ENCODE assay signal across 16 cellular contexts in the genomic region with DNA sequence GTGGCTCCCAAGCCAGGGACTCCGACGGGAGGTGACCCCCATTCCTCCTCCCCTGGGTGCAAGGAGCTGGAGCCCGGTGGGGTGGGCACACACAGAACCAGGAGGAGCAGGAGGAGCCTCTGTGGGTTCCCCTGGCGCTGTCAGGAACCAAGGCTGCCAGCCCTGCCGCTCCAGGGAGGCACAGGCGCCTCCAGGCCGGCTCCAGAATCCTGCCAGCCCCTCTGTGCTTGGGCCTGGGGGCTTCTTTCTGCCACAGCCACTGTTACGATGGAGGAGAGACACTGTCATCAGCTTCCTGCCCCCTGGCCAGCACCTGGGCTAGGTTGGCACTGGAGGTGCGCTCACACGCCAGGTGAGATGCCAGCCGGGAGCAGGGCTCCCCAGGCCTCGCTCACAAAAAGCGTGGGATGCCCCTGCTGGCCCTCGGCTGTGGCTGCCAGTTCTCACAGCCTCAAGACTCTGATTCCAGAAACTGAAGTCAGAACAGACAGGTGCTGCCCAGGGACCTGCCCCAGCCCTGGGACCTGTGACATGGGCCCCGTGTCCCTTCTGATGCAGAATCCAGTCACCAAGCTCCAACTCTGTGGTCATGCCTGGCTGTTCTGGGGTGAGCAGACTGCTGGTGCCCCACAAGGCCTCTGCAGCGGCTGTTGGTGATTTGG. TPM values are rescaled to one million over a fixed set of nuclear protein-coding genes. Genes with fewer than 3 reads are reported as not detected.
A peak's percentile ranks its signal among the peaks of the same experiment; 100 is the strongest.
DNase-seq lines count a peak whose midpoint lies in the region; ATAC-seq and TF ChIP-seq lines count a peak whose summit lies in the region.
"Had no signal": no experiment of that assay in that cellular context is flagged by ENCODE, and none has a peak within 500 bp of the region (broad histone marks: within the 10 kb centered on the region; RNA-seq: fewer than 3 reads in every experiment).

No MANE protein-coding gene starts in this region.

- no peak overlapping the region for H4K5ac ChIP-seq in IMR-90 (ENCODE audit: low read depth, low read length)

- dilution Hi-C loops in IMR-90 (cut with HindIII; ENCODE audit: low sequenced_read_pairs, unreplicated experiment) = no loop called here

- H4K8ac ChIP-seq in IMR-90 (ENCODE audit: low read depth in 2 of 2, low read length in 2 of 2) = no peak overlapping the region
- H4K8ac ChIP-seq in mesenchymal stem cell (ENCODE audit: low read length) = peak overlapping the region; percentile 27

- H2AK9ac ChIP-seq in IMR-90 (replicated peaks; ENCODE audit: low read depth, low read length, poor library complexity) = no peak overlapping the region

- in situ Hi-C loops in IMR-90 (cut with MboI; ENCODE audit: low sequenced_read_pairs) = no loop called here

- no peak overlapping the region for H3K14ac ChIP-seq in IMR-90 (replicated peaks; ENCODE audit: low read depth, low read length)
- no peak overlapping the region for H3K14ac ChIP-seq in mesenchymal stem cell (ENCODE audit: low read length in 2 of 2)

- H3K9ac ChIP-seq in BLaER1 (no peak overlapping the region), IMR-90 (ENCODE audit: low read depth, low read length) (no peak overlapping the region), mesenchymal stem cell (ENCODE audit: low read length) (no peak overlapping the region)

- H3K18ac ChIP-seq in IMR-90 (ENCODE audit: low read depth, low read length) = no peak overlapping the region
- H3K18ac ChIP-seq in mesenchymal stem cell (ENCODE audit: low read depth in 1 of 2, low read length in 2 of 2) = peak overlapping the region in 1 of 2 experiments; percentile 46

- H2AFZ ChIP-seq in IMR-90 (replicated peaks; ENCODE audit: low read length, poor library complexity) (peak overlapping the region; percentile 8), mesenchymal stem cell (ENCODE audit: low read depth, low read length) (no peak overlapping the region)

- peak overlapping the region in 1 of 2 experiments; percentile 85 for H2BK12ac ChIP-seq in mesenchymal stem cell (ENCODE audit: low read length in 2 of 2)

- H3K27ac ChIP-seq in BLaER1 (0 out of 2 replicates have a peak overlapping the region, but pooled peaks have one; percentile 41), IMR-90 (ENCODE audit: insufficient read depth, low read length) (no peak overlapping the region), mesenchymal stem cell (ENCODE audit: low read length, poor library complexity, severe bottlenecking) (no peak overlapping the region)
- H3K27ac ChIP-seq: 22Rv1 had no signal

- H3K4me2 ChIP-seq in BLaER1 (no peak overlapping the region), IMR-90 (ENCODE audit: low read depth, low read length) (no peak overlapping the region), mesenchymal stem cell (ENCODE audit: low read length, poor library complexity, severe bottlenecking) (no peak overlapping the region)

- H3K4me3 ChIP-seq in BLaER1 = no peak overlapping the region
- no peak overlapping the region for H3K4me3 ChIP-seq in IMR-90 (ENCODE audit: insufficient read depth, low read depth, low read length)
- H3K4me3 ChIP-seq in mesenchymal stem cell (ENCODE audit: insufficient read depth in 1 of 2, low read depth in 1 of 2, low read length in 2 of 2) = no peak overlapping the region

- no peaks in the 10 kb centered on the region for H3K36me3 ChIP-seq in BLaER1
- no peaks in the 10 kb centered on the region for H3K36me3 ChIP-seq in IMR-90 (ENCODE audit: control insufficient read depth, insufficient read depth, low read length)
- H3K36me3 ChIP-seq in mesenchymal stem cell (ENCODE audit: control insufficient read depth in 1 of 2, insufficient read depth in 2 of 2, low read depth in 1 of 2, low read length in 2 of 2) = peaks cover 0 to 4% of the 10 kb centered on the region in 2 experiments

- H3K4me1 ChIP-seq in BLaER1 (peaks cover 73% of the 10 kb centered on the region), IMR-90 (ENCODE audit: control insufficient read depth, insufficient read depth, low read length) (peaks cover 11% of the 10 kb centered on the region; the same call in 1 of the 2 replicates), mesenchymal stem cell (ENCODE audit: control insufficient read depth, insufficient read depth, low read depth, low read length) (peaks cover 24% of the 10 kb centered on the region)

- POLR2A ChIA-PET in IMR-90 (lab: Charles Lee; ENCODE audit: unreplicated experiment) = no interaction called here

- H3K79me1 ChIP-seq in IMR-90 (ENCODE audit: low read depth in 1 of 2, low read length in 2 of 2) (no peaks in the 10 kb centered on the region), mesenchymal stem cell (replicated peaks; ENCODE audit: low read length, poor library complexity, severe bottlenecking) (no peaks in the 10 kb centered on the region)

- CTCF ChIA-PET in IMR-90 (lab: Yijun Ruan, JAX) = no interaction called here

- H3K4ac ChIP-seq in IMR-90 (ENCODE audit: low read depth, low read length) (no peak overlapping the region), mesenchymal stem cell (ENCODE audit: low read depth in 1 of 2, low read length in 2 of 2) (peak overlapping the region in 1 of 2 experiments; percentile 40)

- no peak for TF ChIP-seq CTCF in IMR-90 (conservative IDR thresholded peaks at IDR 0.05; ENCODE audit: low read depth, low read length)

- no peak for TF ChIP-seq RAD21 in IMR-90 (IDR thresholded peaks at IDR 0.05; ENCODE audit: low read length)

- DNase-seq in IMR-90 = no peak
- DNase-seq in cerebellar cortex (ENCODE audit: low spot score) = peak; percentile 45
- no peak for DNase-seq in mesenchymal stem cell
- no peak for DNase-seq in OCI-M2 (lab: John Stamatoyannopoulos, UW; ENCODE audit: unreplicated experiment)
- no peak for DNase-seq in T-helper 2 cell
- no peak for DNase-seq in islet precursor cell
- DNase-seq: Caco-2, DMS153, DND-41, GDM1, GOT3, H7, HCEC 1CT had no signal

- H3K27me3 ChIP-seq in BLaER1 (no peaks in the 10 kb centered on the region), IMR-90 (ENCODE audit: control insufficient read depth, insufficient read depth, low read length) (no peaks in the 10 kb centered on the region), mesenchymal stem cell (ENCODE audit: control insufficient read depth in 1 of 2, insufficient read depth in 1 of 2, low read length in 2 of 2) (no peaks in the 10 kb centered on the region)

- TF ChIP-seq POLR2A in IMR-90 (IDR thresholded peaks at IDR 0.05; ENCODE audit: low read depth, low read length) = no peak

- intact Hi-C loops in IMR-90 (cut with micrococcal nuclease) = no loop called here

- H3K23ac ChIP-seq in IMR-90 (ENCODE audit: low read depth, low read length) (no peak overlapping the region), mesenchymal stem cell (ENCODE audit: low read length in 2 of 2) (no peak overlapping the region)

- no peak overlapping the region for H3K56ac ChIP-seq in IMR-90 (ENCODE audit: extremely low read depth, insufficient read depth, low read length)

- no peak overlapping the region for H2BK20ac ChIP-seq in IMR-90 (ENCODE audit: low read depth, low read length)

- H2AK5ac ChIP-seq in IMR-90 (ENCODE audit: low read depth, low read length) (no peak overlapping the region), mesenchymal stem cell (ENCODE audit: low read length, severe bottlenecking) (no peak overlapping the region)

- H2BK5ac ChIP-seq in IMR-90 (ENCODE audit: low read depth, low read length, poor library complexity, severe bottlenecking) (no peak overlapping the region), mesenchymal stem cell (ENCODE audit: low read depth, low read length, poor library complexity, severe bottlenecking) (no peak overlapping the region)

- H2BK15ac ChIP-seq in IMR-90 (ENCODE audit: low read depth, low read length) = no peak overlapping the region
- peak overlapping the region; percentile 20 for H2BK15ac ChIP-seq in mesenchymal stem cell (ENCODE audit: low read depth, poor library complexity, severe bottlenecking)

- no peaks in the 10 kb centered on the region for H4K20me1 ChIP-seq in BLaER1
- H4K20me1 ChIP-seq in IMR-90 (ENCODE audit: insufficient read depth, low read length) = no peaks in the 10 kb centered on the region

- no peak for ATAC-seq in IMR-90 (ENCODE audit: low read depth)
- no peak for ATAC-seq in HG03108 (IDR thresholded peaks at IDR 0.05; ENCODE audit: unreplicated experiment)

- no peak overlapping the region for H2BK120ac ChIP-seq in IMR-90 (ENCODE audit: low read depth, low read length)
- H2BK120ac ChIP-seq in mesenchymal stem cell (ENCODE audit: low read depth, low read length) = no peak overlapping the region

- BruUV-seq in IMR-90 (replicated peaks; lab: Mats Ljungman, UMichigan) = no TSS peak

- no peaks in the 10 kb centered on the region for H3K9me3 ChIP-seq in BLaER1
- H3K9me3 ChIP-seq in IMR-90 (ENCODE audit: control insufficient read depth, insufficient read depth, low read length) = no peaks in the 10 kb centered on the region
- H3K9me3 ChIP-seq in mesenchymal stem cell (ENCODE audit: control insufficient read depth, low read length) = no peaks in the 10 kb centered on the region
- H3K9me3 ChIP-seq: Caco-2 had no signal

- H4K91ac ChIP-seq in IMR-90 (ENCODE audit: insufficient read depth, low read depth, low read length) (no peak overlapping the region), mesenchymal stem cell (ENCODE audit: low read length) (peak overlapping the region; percentile 57)

- WGBS in IMR-90 (ENCODE audit: extremely low coverage in 2 of 2, insufficient read length in 1 of 2), 2 experiments = 96% methylated on average over 7 of the region's 16 CpGs; no CpG with 5 or more reads in 1 of the 2 experiments
- 93% methylated on average over 16 of the region's 16 CpGs for WGBS in mesenchymal stem cell

- no peaks in the 10 kb centered on the region for H3K9me1 ChIP-seq in IMR-90 (ENCODE audit: insufficient read depth, low read length)

TF ChIP-seq in IMR-90, 13 proteins besides CTCF, POLR2A, EP300 and RAD21 (continues in another document):
- TF ChIP-seq RCOR1 (IDR thresholded peaks at IDR 0.05; ENCODE audit: insufficient replicate concordance, low read length) = no peak
- TF ChIP-seq, protein P1, sequence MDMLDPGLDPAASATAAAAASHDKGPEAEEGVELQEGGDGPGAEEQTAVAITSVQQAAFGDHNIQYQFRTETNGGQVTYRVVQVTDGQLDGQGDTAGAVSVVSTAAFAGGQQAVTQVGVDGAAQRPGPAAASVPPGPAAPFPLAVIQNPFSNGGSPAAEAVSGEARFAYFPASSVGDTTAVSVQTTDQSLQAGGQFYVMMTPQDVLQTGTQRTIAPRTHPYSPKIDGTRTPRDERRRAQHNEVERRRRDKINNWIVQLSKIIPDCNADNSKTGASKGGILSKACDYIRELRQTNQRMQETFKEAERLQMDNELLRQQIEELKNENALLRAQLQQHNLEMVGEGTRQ (IDR thresholded peaks at IDR 0.05; ENCODE audit: low read depth, low read length) = no peak
- TF ChIP-seq RFX5 (IDR thresholded peaks at IDR 0.05; ENCODE audit: low read depth, low read length) = no peak
- no peak for TF ChIP-seq MXI1 (IDR thresholded peaks at IDR 0.05; ENCODE audit: borderline replicate concordance, low read depth, low read length)
- TF ChIP-seq MAZ (IDR thresholded peaks at IDR 0.05; ENCODE audit: borderline replicate concordance, low read depth, low read length) = no peak

RNA-seq across cellular contexts. Expression of a gene that starts 37.4 kb away (rescaled TPM):
- 25.3 and 33.6 TPM in 2 replicates for total RNA-seq in IMR-90 (2012; rRNA removed)
- polyA plus RNA-seq in IMR-90 (2012; rRNA removed) = 33.9 and 36.4 TPM in 2 replicates
- polyA plus RNA-seq in IMR-90 (2012; cell fraction: cytosol; rRNA removed) = 38.7 and 47.1 TPM in 2 replicates
- polyA plus RNA-seq in IMR-90 (2012; cell fraction: nucleus; rRNA removed; ENCODE audit: low replicate concordance) = 63.9 and 70.8 TPM in 2 replicates
- polyA plus RNA-seq in mesenchymal stem cell (2013, experiment 1 of 2) = 28.9 TPM
- 28.1 TPM for polyA plus RNA-seq in mesenchymal stem cell (2013, experiment 2 of 2)
